Comparison of ENCODE assay signal across 14 cellular contexts in genomic region chr5:33272288-33272687, GRCh38.
A peak's percentile ranks its signal among the peaks of the same experiment; 100 is the strongest.
DNase-seq lines count a peak whose midpoint lies in the region; ATAC-seq, FAIRE-seq and TF ChIP-seq lines count a peak whose summit lies in the region.
"Had no signal": no experiment of that assay in that cellular context is flagged by ENCODE, and none has a peak within 500 bp of the region (broad histone marks: within the 10 kb centered on the region; RNA-seq: fewer than 3 reads in every experiment).

No MANE protein-coding gene starts in this region.

- TF ChIP-seq CTCF in bronchial epithelial cell (IDR thresholded peaks at IDR 0.05; ENCODE audit: insufficient read depth, low read length, severe bottlenecking) (no peak), kidney epithelial cell (IDR thresholded peaks at IDR 0.05; ENCODE audit: insufficient read depth, low read length, poor library complexity, severe bottlenecking) (no peak)

- H3K36me3 ChIP-seq in bronchial epithelial cell (ENCODE audit: control insufficient read depth, insufficient read depth, low read length) (no peaks in the 10 kb centered on the region), kidney epithelial cell (ENCODE audit: control insufficient read depth, insufficient read depth, low read length) (no peaks in the 10 kb centered on the region)
- H3K36me3 ChIP-seq: tibial nerve had no signal

- intact Hi-C loops in head of caudate nucleus (cut with DNase I): no loop called here

- no peak for TF ChIP-seq RAD21 in Ishikawa (IDR thresholded peaks at IDR 0.05; ENCODE audit: low read depth)

- DNase-seq in AG08396 (ENCODE audit: low spot score) (peak; percentile 59), bronchial epithelial cell (ENCODE audit: low read depth) (peak; percentile 96), kidney epithelial cell (ENCODE audit: low read depth) (peak; percentile 77), NCI-H2196 (lab: John Stamatoyannopoulos, UW; ENCODE audit: unreplicated experiment) (no peak), mucosa of gallbladder (ENCODE audit: low spot score) (no peak), head of caudate nucleus (no peak)
- DNase-seq: activated gamma-delta T cell, hypothalamus, Karpas-422, mesendoderm, NCI-H510A had no signal

- H3K27me3 ChIP-seq in bronchial epithelial cell (ENCODE audit: control insufficient read depth, insufficient read depth, low read length) (no peaks in the 10 kb centered on the region), kidney epithelial cell (ENCODE audit: control insufficient read depth, insufficient read depth, low read length) (no peaks in the 10 kb centered on the region)
- H3K27me3 ChIP-seq: tibial nerve had no signal

- FAIRE-seq in bronchial epithelial cell (lab: Jason Lieb, UNC): no peak

- TF ChIP-seq EP300 in Ishikawa (IDR thresholded peaks at IDR 0.05; ENCODE audit: borderline replicate concordance): no peak; the same call in 1 of the 2 replicates

- ATAC-seq in HG03439 (IDR thresholded peaks at IDR 0.05; ENCODE audit: unreplicated experiment): no peak

- H3K4me3 ChIP-seq in bronchial epithelial cell (ENCODE audit: low read depth, low read length) (no peak overlapping the region), kidney epithelial cell (ENCODE audit: low read depth, low read length) (no peak overlapping the region)
- H3K4me3 ChIP-seq: tibial nerve had no signal

TF ChIP-seq in Ishikawa, 13 proteins besides CTCF, POLR2A, EP300 and RAD21:
- TF ChIP-seq TEAD4 (IDR thresholded peaks at IDR 0.05) (0 out of 2 replicates have a peak, but pooled peaks have one; percentile 10), NFIC (IDR thresholded peaks at IDR 0.05) (peak; percentile 20; the same call in 1 of the 2 replicates), CREB1 (IDR thresholded peaks at IDR 0.05; ENCODE audit: low read depth) (no peak), TAF1 (IDR thresholded peaks at IDR 0.05; ENCODE audit: low read depth) (no peak), CEBPB (IDR thresholded peaks at IDR 0.05) (0 out of 2 replicates have a peak, but pooled peaks have one; percentile 28), YY1 (IDR thresholded peaks at IDR 0.05; ENCODE audit: low read depth) (no peak)

Comparison
In these comparisons a context has a peak if more than half of its experiments do, and no peak if none do; other contexts are left out.
1. DNase-seq: peak in AG08396 (single experiment), bronchial epithelial cell (single experiment) and kidney epithelial cell (single experiment); none in NCI-H2196 (single experiment), mucosa of gallbladder (single experiment) and head of caudate nucleus (0 of 42).